ENCODE assay signal across 1 cellular context in the genomic region with DNA sequence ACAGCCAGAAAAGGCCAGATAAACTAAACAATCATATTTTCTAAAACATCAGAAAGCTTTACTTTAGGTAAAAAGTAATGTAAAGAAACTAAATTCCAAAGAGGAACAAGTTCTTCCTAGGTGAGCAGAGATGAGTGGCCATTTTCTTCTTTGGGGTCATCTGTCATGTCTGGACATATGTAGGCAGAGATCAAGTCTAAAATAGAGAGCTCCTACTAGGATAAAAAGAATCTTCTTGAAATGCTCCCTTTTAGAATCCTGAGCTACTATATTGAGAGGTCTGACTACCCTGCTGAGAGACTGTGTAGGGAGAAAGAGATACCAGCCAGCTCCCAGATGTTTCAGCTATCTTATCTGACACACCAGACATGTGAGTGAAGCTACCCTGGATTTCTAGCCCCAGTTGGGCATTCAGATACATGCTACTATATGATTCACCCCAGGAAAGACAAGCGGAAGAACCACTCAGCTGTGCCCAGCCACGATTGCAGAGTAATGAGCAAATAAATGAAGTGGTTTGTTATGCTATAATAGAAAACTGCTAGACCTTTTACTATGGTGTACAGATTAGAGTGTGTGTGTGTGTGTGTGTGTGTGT.
TF ChIP-seq lines count a peak whose summit lies in the region.

No MANE protein-coding gene starts in this region.

TF ChIP-seq in K562, 482 proteins besides CTCF, POLR2A, EP300 and RAD21 (continues in another document):
- TF ChIP-seq, protein P1, sequence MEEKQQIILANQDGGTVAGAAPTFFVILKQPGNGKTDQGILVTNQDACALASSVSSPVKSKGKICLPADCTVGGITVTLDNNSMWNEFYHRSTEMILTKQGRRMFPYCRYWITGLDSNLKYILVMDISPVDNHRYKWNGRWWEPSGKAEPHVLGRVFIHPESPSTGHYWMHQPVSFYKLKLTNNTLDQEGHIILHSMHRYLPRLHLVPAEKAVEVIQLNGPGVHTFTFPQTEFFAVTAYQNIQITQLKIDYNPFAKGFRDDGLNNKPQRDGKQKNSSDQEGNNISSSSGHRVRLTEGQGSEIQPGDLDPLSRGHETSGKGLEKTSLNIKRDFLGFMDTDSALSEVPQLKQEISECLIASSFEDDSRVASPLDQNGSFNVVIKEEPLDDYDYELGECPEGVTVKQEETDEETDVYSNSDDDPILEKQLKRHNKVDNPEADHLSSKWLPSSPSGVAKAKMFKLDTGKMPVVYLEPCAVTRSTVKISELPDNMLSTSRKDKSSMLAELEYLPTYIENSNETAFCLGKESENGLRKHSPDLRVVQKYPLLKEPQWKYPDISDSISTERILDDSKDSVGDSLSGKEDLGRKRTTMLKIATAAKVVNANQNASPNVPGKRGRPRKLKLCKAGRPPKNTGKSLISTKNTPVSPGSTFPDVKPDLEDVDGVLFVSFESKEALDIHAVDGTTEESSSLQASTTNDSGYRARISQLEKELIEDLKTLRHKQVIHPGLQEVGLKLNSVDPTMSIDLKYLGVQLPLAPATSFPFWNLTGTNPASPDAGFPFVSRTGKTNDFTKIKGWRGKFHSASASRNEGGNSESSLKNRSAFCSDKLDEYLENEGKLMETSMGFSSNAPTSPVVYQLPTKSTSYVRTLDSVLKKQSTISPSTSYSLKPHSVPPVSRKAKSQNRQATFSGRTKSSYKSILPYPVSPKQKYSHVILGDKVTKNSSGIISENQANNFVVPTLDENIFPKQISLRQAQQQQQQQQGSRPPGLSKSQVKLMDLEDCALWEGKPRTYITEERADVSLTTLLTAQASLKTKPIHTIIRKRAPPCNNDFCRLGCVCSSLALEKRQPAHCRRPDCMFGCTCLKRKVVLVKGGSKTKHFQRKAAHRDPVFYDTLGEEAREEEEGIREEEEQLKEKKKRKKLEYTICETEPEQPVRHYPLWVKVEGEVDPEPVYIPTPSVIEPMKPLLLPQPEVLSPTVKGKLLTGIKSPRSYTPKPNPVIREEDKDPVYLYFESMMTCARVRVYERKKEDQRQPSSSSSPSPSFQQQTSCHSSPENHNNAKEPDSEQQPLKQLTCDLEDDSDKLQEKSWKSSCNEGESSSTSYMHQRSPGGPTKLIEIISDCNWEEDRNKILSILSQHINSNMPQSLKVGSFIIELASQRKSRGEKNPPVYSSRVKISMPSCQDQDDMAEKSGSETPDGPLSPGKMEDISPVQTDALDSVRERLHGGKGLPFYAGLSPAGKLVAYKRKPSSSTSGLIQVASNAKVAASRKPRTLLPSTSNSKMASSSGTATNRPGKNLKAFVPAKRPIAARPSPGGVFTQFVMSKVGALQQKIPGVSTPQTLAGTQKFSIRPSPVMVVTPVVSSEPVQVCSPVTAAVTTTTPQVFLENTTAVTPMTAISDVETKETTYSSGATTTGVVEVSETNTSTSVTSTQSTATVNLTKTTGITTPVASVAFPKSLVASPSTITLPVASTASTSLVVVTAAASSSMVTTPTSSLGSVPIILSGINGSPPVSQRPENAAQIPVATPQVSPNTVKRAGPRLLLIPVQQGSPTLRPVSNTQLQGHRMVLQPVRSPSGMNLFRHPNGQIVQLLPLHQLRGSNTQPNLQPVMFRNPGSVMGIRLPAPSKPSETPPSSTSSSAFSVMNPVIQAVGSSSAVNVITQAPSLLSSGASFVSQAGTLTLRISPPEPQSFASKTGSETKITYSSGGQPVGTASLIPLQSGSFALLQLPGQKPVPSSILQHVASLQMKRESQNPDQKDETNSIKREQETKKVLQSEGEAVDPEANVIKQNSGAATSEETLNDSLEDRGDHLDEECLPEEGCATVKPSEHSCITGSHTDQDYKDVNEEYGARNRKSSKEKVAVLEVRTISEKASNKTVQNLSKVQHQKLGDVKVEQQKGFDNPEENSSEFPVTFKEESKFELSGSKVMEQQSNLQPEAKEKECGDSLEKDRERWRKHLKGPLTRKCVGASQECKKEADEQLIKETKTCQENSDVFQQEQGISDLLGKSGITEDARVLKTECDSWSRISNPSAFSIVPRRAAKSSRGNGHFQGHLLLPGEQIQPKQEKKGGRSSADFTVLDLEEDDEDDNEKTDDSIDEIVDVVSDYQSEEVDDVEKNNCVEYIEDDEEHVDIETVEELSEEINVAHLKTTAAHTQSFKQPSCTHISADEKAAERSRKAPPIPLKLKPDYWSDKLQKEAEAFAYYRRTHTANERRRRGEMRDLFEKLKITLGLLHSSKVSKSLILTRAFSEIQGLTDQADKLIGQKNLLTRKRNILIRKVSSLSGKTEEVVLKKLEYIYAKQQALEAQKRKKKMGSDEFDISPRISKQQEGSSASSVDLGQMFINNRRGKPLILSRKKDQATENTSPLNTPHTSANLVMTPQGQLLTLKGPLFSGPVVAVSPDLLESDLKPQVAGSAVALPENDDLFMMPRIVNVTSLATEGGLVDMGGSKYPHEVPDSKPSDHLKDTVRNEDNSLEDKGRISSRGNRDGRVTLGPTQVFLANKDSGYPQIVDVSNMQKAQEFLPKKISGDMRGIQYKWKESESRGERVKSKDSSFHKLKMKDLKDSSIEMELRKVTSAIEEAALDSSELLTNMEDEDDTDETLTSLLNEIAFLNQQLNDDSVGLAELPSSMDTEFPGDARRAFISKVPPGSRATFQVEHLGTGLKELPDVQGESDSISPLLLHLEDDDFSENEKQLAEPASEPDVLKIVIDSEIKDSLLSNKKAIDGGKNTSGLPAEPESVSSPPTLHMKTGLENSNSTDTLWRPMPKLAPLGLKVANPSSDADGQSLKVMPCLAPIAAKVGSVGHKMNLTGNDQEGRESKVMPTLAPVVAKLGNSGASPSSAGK (IDR thresholded peaks at IDR 0.05), result no peak
- TF ChIP-seq ETV5 (CRISPR knock-in tag; IDR thresholded peaks at IDR 0.05; ENCODE audit: low read depth), result peak; percentile 64; the same call in 1 of the 2 replicates
- TF ChIP-seq, protein P2, sequence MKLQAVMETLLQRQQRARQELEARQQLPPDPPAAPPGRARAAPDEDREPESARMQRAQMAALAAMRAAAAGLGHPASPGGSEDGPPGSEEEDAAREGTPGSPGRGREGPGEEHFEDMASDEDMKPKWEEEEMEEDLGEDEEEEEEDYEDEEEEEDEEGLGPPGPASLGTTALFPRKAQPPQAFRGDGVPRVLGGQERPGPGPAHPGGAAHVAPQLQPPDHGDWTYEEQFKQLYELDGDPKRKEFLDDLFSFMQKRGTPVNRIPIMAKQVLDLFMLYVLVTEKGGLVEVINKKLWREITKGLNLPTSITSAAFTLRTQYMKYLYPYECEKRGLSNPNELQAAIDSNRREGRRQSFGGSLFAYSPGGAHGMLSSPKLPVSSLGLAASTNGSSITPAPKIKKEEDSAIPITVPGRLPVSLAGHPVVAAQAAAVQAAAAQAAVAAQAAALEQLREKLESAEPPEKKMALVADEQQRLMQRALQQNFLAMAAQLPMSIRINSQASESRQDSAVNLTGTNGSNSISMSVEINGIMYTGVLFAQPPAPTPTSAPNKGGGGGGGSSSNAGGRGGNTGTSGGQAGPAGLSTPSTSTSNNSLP (IDR thresholded peaks at IDR 0.05; ENCODE audit: borderline replicate concordance, low read depth, low read length), result peak; percentile 92
- peak; percentile 85; the same call in 1 of the 2 replicates for TF ChIP-seq ZNF445 (CRISPR knock-in tag; IDR thresholded peaks at IDR 0.05; ENCODE audit: low read depth)
- peak; percentile 14; the same call in 1 of the 2 replicates for TF ChIP-seq MAFG (tag; conservative IDR thresholded peaks at IDR 0.05)
- TF ChIP-seq, protein P3, sequence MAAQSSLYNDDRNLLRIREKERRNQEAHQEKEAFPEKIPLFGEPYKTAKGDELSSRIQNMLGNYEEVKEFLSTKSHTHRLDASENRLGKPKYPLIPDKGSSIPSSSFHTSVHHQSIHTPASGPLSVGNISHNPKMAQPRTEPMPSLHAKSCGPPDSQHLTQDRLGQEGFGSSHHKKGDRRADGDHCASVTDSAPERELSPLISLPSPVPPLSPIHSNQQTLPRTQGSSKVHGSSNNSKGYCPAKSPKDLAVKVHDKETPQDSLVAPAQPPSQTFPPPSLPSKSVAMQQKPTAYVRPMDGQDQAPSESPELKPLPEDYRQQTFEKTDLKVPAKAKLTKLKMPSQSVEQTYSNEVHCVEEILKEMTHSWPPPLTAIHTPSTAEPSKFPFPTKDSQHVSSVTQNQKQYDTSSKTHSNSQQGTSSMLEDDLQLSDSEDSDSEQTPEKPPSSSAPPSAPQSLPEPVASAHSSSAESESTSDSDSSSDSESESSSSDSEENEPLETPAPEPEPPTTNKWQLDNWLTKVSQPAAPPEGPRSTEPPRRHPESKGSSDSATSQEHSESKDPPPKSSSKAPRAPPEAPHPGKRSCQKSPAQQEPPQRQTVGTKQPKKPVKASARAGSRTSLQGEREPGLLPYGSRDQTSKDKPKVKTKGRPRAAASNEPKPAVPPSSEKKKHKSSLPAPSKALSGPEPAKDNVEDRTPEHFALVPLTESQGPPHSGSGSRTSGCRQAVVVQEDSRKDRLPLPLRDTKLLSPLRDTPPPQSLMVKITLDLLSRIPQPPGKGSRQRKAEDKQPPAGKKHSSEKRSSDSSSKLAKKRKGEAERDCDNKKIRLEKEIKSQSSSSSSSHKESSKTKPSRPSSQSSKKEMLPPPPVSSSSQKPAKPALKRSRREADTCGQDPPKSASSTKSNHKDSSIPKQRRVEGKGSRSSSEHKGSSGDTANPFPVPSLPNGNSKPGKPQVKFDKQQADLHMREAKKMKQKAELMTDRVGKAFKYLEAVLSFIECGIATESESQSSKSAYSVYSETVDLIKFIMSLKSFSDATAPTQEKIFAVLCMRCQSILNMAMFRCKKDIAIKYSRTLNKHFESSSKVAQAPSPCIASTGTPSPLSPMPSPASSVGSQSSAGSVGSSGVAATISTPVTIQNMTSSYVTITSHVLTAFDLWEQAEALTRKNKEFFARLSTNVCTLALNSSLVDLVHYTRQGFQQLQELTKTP (IDR thresholded peaks at IDR 0.05; ENCODE audit: low read depth in 1 of 2, partially characterized antibody in 2 of 2), result peak in 1 of 2 experiments; percentile 71
- TF ChIP-seq ZNF444 (CRISPR knock-in tag; IDR thresholded peaks at IDR 0.05), result 0 out of 2 replicates have a peak, but pooled peaks have one; percentile 9
- TF ChIP-seq ESRRA (IDR thresholded peaks at IDR 0.05; ENCODE audit: borderline replicate concordance, low read depth), result no peak
- TF ChIP-seq, protein P4, sequence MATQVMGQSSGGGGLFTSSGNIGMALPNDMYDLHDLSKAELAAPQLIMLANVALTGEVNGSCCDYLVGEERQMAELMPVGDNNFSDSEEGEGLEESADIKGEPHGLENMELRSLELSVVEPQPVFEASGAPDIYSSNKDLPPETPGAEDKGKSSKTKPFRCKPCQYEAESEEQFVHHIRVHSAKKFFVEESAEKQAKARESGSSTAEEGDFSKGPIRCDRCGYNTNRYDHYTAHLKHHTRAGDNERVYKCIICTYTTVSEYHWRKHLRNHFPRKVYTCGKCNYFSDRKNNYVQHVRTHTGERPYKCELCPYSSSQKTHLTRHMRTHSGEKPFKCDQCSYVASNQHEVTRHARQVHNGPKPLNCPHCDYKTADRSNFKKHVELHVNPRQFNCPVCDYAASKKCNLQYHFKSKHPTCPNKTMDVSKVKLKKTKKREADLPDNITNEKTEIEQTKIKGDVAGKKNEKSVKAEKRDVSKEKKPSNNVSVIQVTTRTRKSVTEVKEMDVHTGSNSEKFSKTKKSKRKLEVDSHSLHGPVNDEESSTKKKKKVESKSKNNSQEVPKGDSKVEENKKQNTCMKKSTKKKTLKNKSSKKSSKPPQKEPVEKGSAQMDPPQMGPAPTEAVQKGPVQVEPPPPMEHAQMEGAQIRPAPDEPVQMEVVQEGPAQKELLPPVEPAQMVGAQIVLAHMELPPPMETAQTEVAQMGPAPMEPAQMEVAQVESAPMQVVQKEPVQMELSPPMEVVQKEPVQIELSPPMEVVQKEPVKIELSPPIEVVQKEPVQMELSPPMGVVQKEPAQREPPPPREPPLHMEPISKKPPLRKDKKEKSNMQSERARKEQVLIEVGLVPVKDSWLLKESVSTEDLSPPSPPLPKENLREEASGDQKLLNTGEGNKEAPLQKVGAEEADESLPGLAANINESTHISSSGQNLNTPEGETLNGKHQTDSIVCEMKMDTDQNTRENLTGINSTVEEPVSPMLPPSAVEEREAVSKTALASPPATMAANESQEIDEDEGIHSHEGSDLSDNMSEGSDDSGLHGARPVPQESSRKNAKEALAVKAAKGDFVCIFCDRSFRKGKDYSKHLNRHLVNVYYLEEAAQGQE (CRISPR knock-in tag; IDR thresholded peaks at IDR 0.05; ENCODE audit: low read depth), result 0 out of 2 replicates have a peak, but pooled peaks have one; percentile 40
- peak in 1 of 2 experiments; percentile 69; a peak in 2 of 4 replicates for TF ChIP-seq NONO (IDR thresholded peaks at IDR 0.05; ENCODE audit: low read depth in 2 of 2, low read length in 1 of 2)
- no peak for TF ChIP-seq HNRNPLL (IDR thresholded peaks at IDR 0.05; ENCODE audit: low read depth, low read length, poor library complexity, severe bottlenecking)
- peak; percentile 82 for TF ChIP-seq NEUROD1 (IDR thresholded peaks at IDR 0.05; ENCODE audit: borderline replicate concordance, low read depth, low read length, partially characterized antibody)
- no peak for TF ChIP-seq CAMTA2 (CRISPR knock-in tag; conservative IDR thresholded peaks at IDR 0.05)
- peak; percentile 61 for TF ChIP-seq TRIM28 (IDR thresholded peaks at IDR 0.05)
- no peak for TF ChIP-seq NFXL1 (CRISPR knock-in tag; IDR thresholded peaks at IDR 0.05)
- peak; percentile 46 for TF ChIP-seq NR2C1 (IDR thresholded peaks at IDR 0.05)
- TF ChIP-seq NR2C1 (tag; IDR thresholded peaks at IDR 0.05), result peak; percentile 61
- TF ChIP-seq GTF2A2 (tag; IDR thresholded peaks at IDR 0.05), result no peak
- TF ChIP-seq NCOA2 (IDR thresholded peaks at IDR 0.05; ENCODE audit: partially characterized antibody in 2 of 2), result peak; percentile 55 to 73
- peak; percentile 68 to 92; a peak in 3 of 4 replicates for TF ChIP-seq HDAC1 (IDR thresholded peaks at IDR 0.05)
- no peak for TF ChIP-seq BCL6 (CRISPR knock-in tag; IDR thresholded peaks at IDR 0.05)
- no peak for TF ChIP-seq GABPB2 (CRISPR knock-in tag; conservative IDR thresholded peaks at IDR 0.05)
- peak; percentile 80; the same call in 1 of the 2 replicates for TF ChIP-seq JUN (IDR thresholded peaks at IDR 0.05; ENCODE audit: borderline replicate concordance, low read depth, low read length)
- TF ChIP-seq JUN (CRISPR knock-in tag; IDR thresholded peaks at IDR 0.05; ENCODE audit: borderline replicate concordance), result no peak
- TF ChIP-seq CBX3 (IDR thresholded peaks at IDR 0.05; ENCODE audit: borderline replicate concordance in 1 of 2, low read length in 2 of 2), result peak in 1 of 2 experiments; percentile 90; a peak in 1 of 3 replicates
- TF ChIP-seq, protein P5, sequence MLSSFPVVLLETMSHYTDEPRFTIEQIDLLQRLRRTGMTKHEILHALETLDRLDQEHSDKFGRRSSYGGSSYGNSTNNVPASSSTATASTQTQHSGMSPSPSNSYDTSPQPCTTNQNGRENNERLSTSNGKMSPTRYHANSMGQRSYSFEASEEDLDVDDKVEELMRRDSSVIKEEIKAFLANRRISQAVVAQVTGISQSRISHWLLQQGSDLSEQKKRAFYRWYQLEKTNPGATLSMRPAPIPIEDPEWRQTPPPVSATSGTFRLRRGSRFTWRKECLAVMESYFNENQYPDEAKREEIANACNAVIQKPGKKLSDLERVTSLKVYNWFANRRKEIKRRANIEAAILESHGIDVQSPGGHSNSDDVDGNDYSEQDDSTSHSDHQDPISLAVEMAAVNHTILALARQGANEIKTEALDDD (IDR thresholded peaks at IDR 0.05), result peak; percentile 31; the same call in 1 of the 2 replicates
- no peak for TF ChIP-seq TAF7 (tag; IDR thresholded peaks at IDR 0.05)
- TF ChIP-seq, protein P6, sequence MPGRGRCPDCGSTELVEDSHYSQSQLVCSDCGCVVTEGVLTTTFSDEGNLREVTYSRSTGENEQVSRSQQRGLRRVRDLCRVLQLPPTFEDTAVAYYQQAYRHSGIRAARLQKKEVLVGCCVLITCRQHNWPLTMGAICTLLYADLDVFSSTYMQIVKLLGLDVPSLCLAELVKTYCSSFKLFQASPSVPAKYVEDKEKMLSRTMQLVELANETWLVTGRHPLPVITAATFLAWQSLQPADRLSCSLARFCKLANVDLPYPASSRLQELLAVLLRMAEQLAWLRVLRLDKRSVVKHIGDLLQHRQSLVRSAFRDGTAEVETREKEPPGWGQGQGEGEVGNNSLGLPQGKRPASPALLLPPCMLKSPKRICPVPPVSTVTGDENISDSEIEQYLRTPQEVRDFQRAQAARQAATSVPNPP (IDR thresholded peaks at IDR 0.05; ENCODE audit: borderline replicate concordance, insufficient read depth, insufficient read length), result no peak
